ENCODE assay signal across 11 cellular contexts in the genomic region with DNA sequence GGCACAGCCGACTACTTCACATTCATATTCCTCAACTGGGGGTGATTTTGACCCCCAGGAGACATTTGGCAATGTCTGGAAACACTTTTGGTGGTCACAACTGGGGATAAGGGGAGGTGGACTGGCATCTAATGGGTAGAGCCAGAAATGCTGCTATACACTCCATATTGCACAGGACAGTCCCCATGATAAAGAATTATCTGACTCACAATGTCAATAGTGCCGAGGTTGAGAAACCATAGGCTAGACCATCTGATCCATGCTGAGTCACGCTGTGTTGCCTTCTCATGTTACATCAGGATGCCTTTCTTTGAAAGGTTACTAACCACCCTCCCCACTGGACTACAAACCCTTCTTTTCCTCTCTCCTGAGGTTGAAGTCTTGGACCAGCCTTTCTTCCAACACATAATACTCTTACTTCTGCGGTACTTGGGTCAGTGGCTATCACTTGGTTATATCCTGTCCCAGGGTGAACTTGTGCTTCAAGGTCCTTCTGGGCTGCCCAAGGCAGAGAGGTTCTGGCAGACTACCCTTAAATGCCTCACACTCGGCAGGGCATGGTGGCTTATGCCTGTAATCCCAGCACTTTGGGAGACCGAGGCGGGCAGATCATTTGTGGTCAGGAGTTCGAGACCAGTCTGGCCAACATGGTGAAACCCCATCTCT.
DNase-seq lines count a peak whose midpoint lies in the region; ATAC-seq and TF ChIP-seq lines count a peak whose summit lies in the region.
"Had no signal": no experiment of that assay in that cellular context is flagged by ENCODE, and none has a peak within 500 bp of the region (broad histone marks: within the 10 kb centered on the region; RNA-seq: fewer than 3 reads in every experiment).

No MANE protein-coding gene starts in this region.

- H3K9me3 Mint-ChIP-seq in stimulated activated naive B cell treated with anti-CD40 and anti-IgM and Interleukin-4, amounts not matched to agents 10 μg/mL and 1 μg/mL and 100 μg/mL, for 72 hours = peaks cover 4 to 12% of the 10 kb centered on the region in 2 donors

- DNase-seq in AG09309 (ENCODE audit: low read depth) (peak; percentile 78), HS-5 (ENCODE audit: low read depth) (peak; percentile 95), SW480 (ENCODE audit: low spot score) (peak; percentile 95), glomerular visceral epithelial cell (ENCODE audit: extremely low spot score) (peak; percentile 88), AML-193 (lab: John Stamatoyannopoulos, UW) (no peak), prostate gland (ENCODE audit: low spot score) (no peak)
- no peak for DNase-seq in stimulated activated naive B cell treated with anti-CD40 and anti-IgM and Interleukin-4, amounts not matched to agents 10 μg/mL and 1 μg/mL and 100 μg/mL, for 72 hours
- DNase-seq: activated CD4-positive, alpha-beta memory T cell treated with anti-CD3 and anti-CD28 coated beads for 36 hours; right lobe of liver had no signal

- no peak for ATAC-seq in HG03175 (IDR thresholded peaks at IDR 0.05; ENCODE audit: unreplicated experiment)
- no peak for ATAC-seq in stimulated activated naive B cell treated with anti-CD40 and anti-IgM and Interleukin-4, amounts not matched to agents 10 μg/mL and 1 μg/mL and 100 μg/mL, for 72 hours (replicated peaks)

- intact Hi-C loops in prostate gland (cut with DNase I) = no loop called here

- no peaks in the 10 kb centered on the region for H3K9me3 ChIP-seq in prostate gland
- H3K9me3 ChIP-seq: right lobe of liver had no signal

- H3K4me3 ChIP-seq in AG09309 (ENCODE audit: control insufficient read depth, low read depth, low read length) = no peak overlapping the region
- H3K4me3 ChIP-seq in prostate gland = no peak overlapping the region
- H3K4me3 ChIP-seq: right lobe of liver had no signal

- no peak overlapping the region for H3K27ac Mint-ChIP-seq in stimulated activated naive B cell treated with anti-CD40 and anti-IgM and Interleukin-4, amounts not matched to agents 10 μg/mL and 1 μg/mL and 100 μg/mL, for 72 hours
- H3K27ac Mint-ChIP-seq: activated CD4-positive, alpha-beta memory T cell treated with anti-CD3 and anti-CD28 coated beads for 36 hours had no signal

- H3K27me3 Mint-ChIP-seq in stimulated activated naive B cell treated with anti-CD40 and anti-IgM and Interleukin-4, amounts not matched to agents 10 μg/mL and 1 μg/mL and 100 μg/mL, for 72 hours = no peaks in the 10 kb centered on the region
- H3K27me3 Mint-ChIP-seq: activated CD4-positive, alpha-beta memory T cell treated with anti-CD3 and anti-CD28 coated beads for 36 hours; central memory CD8-positive, alpha-beta T cell had no signal

- H3K4me1 ChIP-seq in prostate gland (replicated peaks) = no peaks in the 10 kb centered on the region
- H3K4me1 ChIP-seq: right lobe of liver had no signal

- no peaks in the 10 kb centered on the region for H3K27me3 ChIP-seq in prostate gland (replicated peaks; ENCODE audit: insufficient read depth)
- H3K27me3 ChIP-seq: right lobe of liver had no signal

- H3K4me1 Mint-ChIP-seq in stimulated activated naive B cell treated with anti-CD40 and anti-IgM and Interleukin-4, amounts not matched to agents 10 μg/mL and 1 μg/mL and 100 μg/mL, for 72 hours = no peaks in the 10 kb centered on the region
- H3K4me1 Mint-ChIP-seq: central memory CD8-positive, alpha-beta T cell had no signal

- H3K4me3 Mint-ChIP-seq in stimulated activated naive B cell treated with anti-CD40 and anti-IgM and Interleukin-4, amounts not matched to agents 10 μg/mL and 1 μg/mL and 100 μg/mL, for 72 hours = no peak overlapping the region
- H3K4me3 Mint-ChIP-seq: activated CD4-positive, alpha-beta memory T cell treated with anti-CD3 and anti-CD28 coated beads for 36 hours; central memory CD8-positive, alpha-beta T cell had no signal

- 89% methylated on average over 8 of the region's 8 CpGs for WGBS in prostate gland

- peaks cover 5 to 20% of the 10 kb centered on the region in 2 donors for H3K36me3 Mint-ChIP-seq in stimulated activated naive B cell treated with anti-CD40 and anti-IgM and Interleukin-4, amounts not matched to agents 10 μg/mL and 1 μg/mL and 100 μg/mL, for 72 hours

- H3K27ac ChIP-seq in prostate gland = no peak overlapping the region
- H3K27ac ChIP-seq: right lobe of liver had no signal

- TF ChIP-seq CTCF in AG09309 (IDR thresholded peaks at IDR 0.05; ENCODE audit: control insufficient read depth, insufficient read depth, low read depth, low read length, missing control alignments) (no peak), prostate gland (IDR thresholded peaks at IDR 0.05) (no peak)

- no peak for TF ChIP-seq POLR2A in prostate gland (IDR thresholded peaks at IDR 0.05)

- no peaks in the 10 kb centered on the region for H3K36me3 ChIP-seq in prostate gland
- H3K36me3 ChIP-seq: right lobe of liver had no signal

Comparison
In these comparisons a context has a peak if more than half of its experiments do, and no peak if none do; other contexts are left out.
1. DNase-seq: peak in AG09309 (single experiment), HS-5 (single experiment), SW480 (single experiment) and glomerular visceral epithelial cell (single experiment); none in AML-193 (0 of 2), stimulated activated naive B cell treated with anti-CD40 and anti-IgM and Interleukin-4, amounts not matched to agents 10 μg/mL and 1 μg/mL and 100 μg/mL, for 72 hours (single experiment) and prostate gland (single experiment).